Comparison of ENCODE assay signal across 2 cellular contexts in the genomic region with DNA sequence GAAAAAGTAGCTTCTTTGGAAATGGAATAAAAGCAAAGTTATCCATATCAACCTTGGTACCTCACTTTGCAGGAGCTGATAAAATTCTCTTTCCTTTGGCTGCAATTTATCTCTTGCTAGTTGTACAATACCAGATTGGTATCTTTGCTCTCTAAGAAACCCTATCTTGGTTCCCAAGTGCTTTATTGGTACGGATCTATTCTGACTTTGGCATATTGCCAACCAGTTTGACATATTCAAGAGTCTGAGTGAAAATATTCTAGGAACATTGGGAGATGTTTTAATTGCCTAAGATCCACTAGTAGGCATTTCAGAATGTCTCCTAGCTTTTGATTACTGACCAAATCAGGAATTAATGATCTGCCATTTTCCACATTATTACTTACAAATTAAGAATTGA.
TF ChIP-seq lines count a peak whose summit lies in the region.

No MANE protein-coding gene starts in this region.

TF ChIP-seq in HepG2, 621 proteins besides CTCF, POLR2A, EP300 and RAD21:
- no peak for TF ChIP-seq ZNF530 (CRISPR knock-in tag; IDR thresholded peaks at IDR 0.05; ENCODE audit: low read depth)
- peak; percentile 43; the same call in 1 of the 2 replicates for TF ChIP-seq LCORL (IDR thresholded peaks at IDR 0.05)
- no peak for TF ChIP-seq LCORL (CRISPR knock-in tag; IDR thresholded peaks at IDR 0.05)

TF ChIP-seq in SK-N-SH, 30 proteins besides CTCF, POLR2A, EP300 and RAD21:
- no peak for TF ChIP-seq GABPA (IDR thresholded peaks at IDR 0.05; ENCODE audit: low read depth)
- no peak for TF ChIP-seq JUND (IDR thresholded peaks at IDR 0.05)
- TF ChIP-seq FOXJ3 (CRISPR knock-in tag; IDR thresholded peaks at IDR 0.05) = no peak
- TF ChIP-seq SIN3A (IDR thresholded peaks at IDR 0.05; ENCODE audit: borderline replicate concordance, low read depth, low read length) = no peak
- TF ChIP-seq NFIC (IDR thresholded peaks at IDR 0.05; ENCODE audit: borderline replicate concordance) = peak; percentile 23; the same call in 1 of the 2 replicates
